ENCODE assay signal across 28 cellular contexts in the genomic region with DNA sequence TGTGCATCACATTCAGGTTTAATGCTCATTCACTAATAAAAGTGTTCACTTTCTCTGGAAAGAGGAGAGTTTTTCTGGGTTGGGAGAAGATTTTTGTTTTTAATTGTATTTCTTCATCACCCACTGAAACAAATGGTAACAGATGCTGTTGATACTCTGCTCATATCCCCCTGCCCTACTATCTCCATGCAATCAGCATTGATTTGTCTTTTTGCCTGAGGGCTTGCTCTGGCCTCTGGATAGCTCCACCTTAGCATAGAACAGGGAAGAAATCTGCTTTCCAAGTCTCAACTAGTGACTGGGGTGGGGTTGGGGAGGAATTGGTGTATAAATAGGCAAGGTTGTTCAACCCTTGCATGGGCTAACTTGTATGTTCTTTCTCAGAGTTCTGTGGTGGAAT.
"Had no signal": no experiment of that assay in that cellular context is flagged by ENCODE, and none has a peak within 500 bp of the region (broad histone marks: within the 10 kb centered on the region; RNA-seq: fewer than 3 reads in every experiment).

No MANE protein-coding gene starts in this region.

- ATAC-seq: stimulated activated effector memory CD8-positive, alpha-beta T cell treated with anti-CD3 and anti-CD28 coated beads, Interleukin-12 subunit alpha, Interleukin-12 subunit beta, amount 100 ng/mL, for 72 hours; stimulated activated memory B cell treated with anti-CD40 and anti-IgM and Interleukin-4, amounts not matched to agents 10 μg/mL and 1 μg/mL and 100 μg/mL, for 72 hours; stimulated activated naive B cell treated with anti-CD40 and anti-IgM and Interleukin-4, amounts not matched to agents 10 μg/mL and 1 μg/mL and 100 μg/mL, for 72 hours; stimulated activated naive CD8-positive, alpha-beta T cell treated with anti-CD3 and anti-CD28 coated beads, Interleukin-15, amount 100 ng/mL, for 72 hours; stimulated activated naive CD8-positive, alpha-beta T cell treated with anti-CD3 and anti-CD28 coated beads, Interleukin-15, Interleukin-2, amounts not matched to agents 100 U/mL and 50 U/mL, for 24 hours; upper lobe of right lung had no signal

- H3K27ac Mint-ChIP-seq: stimulated activated effector memory CD8-positive, alpha-beta T cell treated with anti-CD3 and anti-CD28 coated beads, Interleukin-12 subunit alpha, Interleukin-12 subunit beta, amount 100 ng/mL, for 72 hours; stimulated activated memory B cell treated with anti-CD40 and anti-IgM and Interleukin-4, amounts not matched to agents 10 μg/mL and 1 μg/mL and 100 μg/mL, for 72 hours; stimulated activated naive B cell treated with anti-CD40 and anti-IgM and Interleukin-4, amounts not matched to agents 10 μg/mL and 1 μg/mL and 100 μg/mL, for 72 hours; stimulated activated naive CD8-positive, alpha-beta T cell treated with anti-CD3 and anti-CD28 coated beads, Interleukin-15, amount 100 ng/mL, for 72 hours; stimulated activated naive CD8-positive, alpha-beta T cell treated with anti-CD3 and anti-CD28 coated beads, Interleukin-15, Interleukin-2, amounts not matched to agents 100 ng/mL and 50 ng/mL, for 24 hours; type B pancreatic cell had no signal

- H3K9me3 Mint-ChIP-seq: stimulated activated memory B cell treated with anti-CD40 and anti-IgM and Interleukin-4, amounts not matched to agents 10 μg/mL and 1 μg/mL and 100 μg/mL, for 72 hours; stimulated activated naive B cell treated with anti-CD40 and anti-IgM and Interleukin-4, amounts not matched to agents 10 μg/mL and 1 μg/mL and 100 μg/mL, for 72 hours; stimulated activated naive CD8-positive, alpha-beta T cell treated with anti-CD3 and anti-CD28 coated beads, Interleukin-15, Interleukin-2, amounts not matched to agents 100 ng/mL and 50 ng/mL, for 24 hours; type B pancreatic cell had no signal

- H3K9me3 ChIP-seq: suprapubic skin, testis, thoracic aorta, thyroid gland, tibial artery, tibial nerve, transverse colon, upper lobe of left lung, upper lobe of right lung, uterus, vagina had no signal

- H3K36me3 Mint-ChIP-seq: stimulated activated effector memory CD8-positive, alpha-beta T cell treated with anti-CD3 and anti-CD28 coated beads, Interleukin-12 subunit alpha, Interleukin-12 subunit beta, amount 100 ng/mL, for 72 hours; type B pancreatic cell had no signal

- H3K4me1 Mint-ChIP-seq: stimulated activated effector memory CD8-positive, alpha-beta T cell treated with anti-CD3 and anti-CD28 coated beads, Interleukin-12 subunit alpha, Interleukin-12 subunit beta, amount 100 ng/mL, for 72 hours; stimulated activated memory B cell treated with anti-CD40 and anti-IgM and Interleukin-4, amounts not matched to agents 10 μg/mL and 1 μg/mL and 100 μg/mL, for 72 hours; stimulated activated naive CD8-positive, alpha-beta T cell treated with anti-CD3 and anti-CD28 coated beads, Interleukin-15, amount 100 ng/mL, for 72 hours had no signal

- H3K27ac ChIP-seq: stomach, suprapubic skin, testis, thoracic aorta, thyroid gland, tibial artery, tibial nerve, transverse colon, upper lobe of left lung, upper lobe of right lung, uterus, vagina had no signal

- H3K4me3 ChIP-seq: stomach, suprapubic skin, testis, thoracic aorta, thyroid gland, tibial artery, tibial nerve, transverse colon, upper lobe of left lung, upper lobe of right lung, uterus, vagina had no signal

- H3K27me3 ChIP-seq: stomach, suprapubic skin, testis, thyroid gland, tibial artery, tibial nerve, transverse colon, upper lobe of left lung, upper lobe of right lung, uterus, vagina had no signal

- H3K27me3 Mint-ChIP-seq: stimulated activated memory B cell treated with anti-CD40 and anti-IgM and Interleukin-4, amounts not matched to agents 10 μg/mL and 1 μg/mL and 100 μg/mL, for 72 hours; stimulated activated naive B cell treated with anti-CD40 and anti-IgM and Interleukin-4, amounts not matched to agents 10 μg/mL and 1 μg/mL and 100 μg/mL, for 72 hours; stimulated activated naive CD8-positive, alpha-beta T cell treated with anti-CD3 and anti-CD28 coated beads, Interleukin-15, amount 100 ng/mL, for 72 hours; stimulated activated naive CD8-positive, alpha-beta T cell treated with anti-CD3 and anti-CD28 coated beads, Interleukin-15, Interleukin-2, amounts not matched to agents 100 ng/mL and 50 ng/mL, for 24 hours; type B pancreatic cell had no signal

- H3K4me3 Mint-ChIP-seq: stimulated activated effector memory CD8-positive, alpha-beta T cell treated with anti-CD3 and anti-CD28 coated beads, Interleukin-12 subunit alpha, Interleukin-12 subunit beta, amount 100 ng/mL, for 72 hours; stimulated activated memory B cell treated with anti-CD40 and anti-IgM and Interleukin-4, amounts not matched to agents 10 μg/mL and 1 μg/mL and 100 μg/mL, for 72 hours; stimulated activated naive B cell treated with anti-CD40 and anti-IgM and Interleukin-4, amounts not matched to agents 10 μg/mL and 1 μg/mL and 100 μg/mL, for 72 hours; stimulated activated naive CD8-positive, alpha-beta T cell treated with anti-CD3 and anti-CD28 coated beads, Interleukin-15, amount 100 ng/mL, for 72 hours; stimulated activated naive CD8-positive, alpha-beta T cell treated with anti-CD3 and anti-CD28 coated beads, Interleukin-15, Interleukin-2, amounts not matched to agents 100 ng/mL and 50 ng/mL, for 24 hours; type B pancreatic cell had no signal

- H3K4me1 ChIP-seq: stomach, suprapubic skin, testis, thyroid gland, tibial artery, tibial nerve, transverse colon, upper lobe of left lung, upper lobe of right lung, uterus, vagina had no signal

- H3K36me3 ChIP-seq: stomach, suprapubic skin, thoracic aorta, thyroid gland, tibial artery, tibial nerve, transverse colon, upper lobe of left lung, upper lobe of right lung, uterus, vagina had no signal

- DNase-seq: stimulated activated CD4-positive, alpha-beta T cell treated with anti-CD3 and anti-CD28 coated beads, Interleukin-2, amount 100 ng/mL, for 48 hours; stimulated activated CD4-positive, alpha-beta T cell treated with anti-CD3 and anti-CD28 coated beads, Interleukin-4, amount 100 ng/mL, for 1 hour; stimulated activated CD4-positive, alpha-beta T cell treated with anti-CD3 and anti-CD28 coated beads, Interleukin-4, amount 100 ng/mL, for 24 hours; stimulated activated CD4-positive, alpha-beta T cell treated with anti-CD3 and anti-CD28 coated beads, Interleukin-4, amount 100 ng/mL, for 4 hours; stimulated activated CD8-positive, alpha-beta memory T cell treated with anti-CD3 and anti-CD28 coated beads, Interleukin-4, amount 100 ng/mL, for 48 hours; stimulated activated naive B cell treated with anti-CD40 and anti-IgM and Interleukin-4, amounts not matched to agents 10 μg/mL and 1 μg/mL and 100 μg/mL, for 72 hours; stimulated activated naive CD4-positive, alpha-beta T cell; stimulated activated naive CD4-positive, alpha-beta T cell treated with Interleukin-2 at 50 U/mL for 16 hours; stimulated activated naive CD8-positive, alpha-beta T cell treated with anti-CD3 and anti-CD28 coated beads, Interleukin-15, amount 100 ng/mL, for 72 hours; stimulated activated naive CD8-positive, alpha-beta T cell treated with anti-CD3 and anti-CD28 coated beads, Interleukin-15, Interleukin-2, amounts not matched to agents 100 U/mL and 50 U/mL, for 24 hours; stomach; substantia nigra; testis; thyroid gland; tibial artery; transverse colon; trophoblast cell; upper lobe of left lung; upper lobe of right lung; uterus had no signal
